Comparison of ENCODE assay signal across 21 cellular contexts in the genomic region with DNA sequence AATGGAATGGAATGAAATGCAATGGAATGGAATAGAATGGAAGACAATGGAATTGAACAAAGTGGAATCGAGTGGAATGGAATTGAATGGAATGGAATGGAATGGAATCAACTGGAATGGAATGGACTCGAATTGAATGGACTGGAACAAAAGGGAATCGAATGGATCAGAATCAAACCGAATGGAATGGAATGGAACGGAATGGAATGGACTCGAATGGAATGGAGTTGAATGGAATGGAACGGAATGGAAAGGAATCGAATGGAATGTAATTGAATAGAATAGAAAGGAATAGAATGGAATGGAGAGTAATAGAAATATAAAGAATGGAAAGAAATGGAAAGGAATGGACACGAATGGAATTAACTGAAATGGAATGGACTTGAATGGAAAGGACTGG.
DNase-seq lines count a peak whose midpoint lies in the region; ATAC-seq, FAIRE-seq and TF ChIP-seq lines count a peak whose summit lies in the region.
"Had no signal": no experiment of that assay in that cellular context is flagged by ENCODE, and none has a peak within 500 bp of the region (broad histone marks: within the 10 kb centered on the region; RNA-seq: fewer than 3 reads in every experiment).

No MANE protein-coding gene starts in this region.

- H3K27me3 ChIP-seq in endodermal cell (ENCODE audit: control insufficient read depth, insufficient read depth, low read length, poor library complexity, severe bottlenecking), result no peaks in the 10 kb centered on the region
- H3K27me3 ChIP-seq: colonic mucosa had no signal

- H3K36me3 ChIP-seq in endodermal cell (ENCODE audit: control insufficient read depth, insufficient read depth, low read length), result no peaks in the 10 kb centered on the region
- H3K36me3 ChIP-seq: colonic mucosa, lower lobe of right lung, WERI-Rb-1 had no signal

- no peak for FAIRE-seq in RCC 7860 (lab: Jason Lieb, UNC)
- FAIRE-seq: urothelium cell line had no signal

- no peak for ATAC-seq in GM21390 (IDR thresholded peaks at IDR 0.05; ENCODE audit: unreplicated experiment)
- ATAC-seq in HG03520 (IDR thresholded peaks at IDR 0.05; ENCODE audit: unreplicated experiment), result no peak
- ATAC-seq: activated T-cell treated with anti-CD3 and anti-CD28 coated beads, Interleukin-2, amount 50 U/mL, for 72 hours; lower lobe of right lung; Right ventricle myocardium inferior; stimulated activated naive CD8-positive, alpha-beta T cell treated with anti-CD3 and anti-CD28 coated beads, Interleukin-15, amount 100 ng/mL, for 72 hours had no signal

- no peaks in the 10 kb centered on the region for H3K36me3 Mint-ChIP-seq in endodermal cell (ENCODE audit: low read depth)
- H3K36me3 Mint-ChIP-seq: CD4-positive, CD25-positive, alpha-beta regulatory T cell had no signal

- no peak overlapping the region for H3K27ac ChIP-seq in endodermal cell (ENCODE audit: low read depth, low read length)
- H3K27ac ChIP-seq: colonic mucosa, HL-60, lower lobe of right lung, WERI-Rb-1 had no signal

- H3K4me3 Mint-ChIP-seq in endodermal cell, result no peak overlapping the region
- H3K4me3 Mint-ChIP-seq: activated CD4-positive, alpha-beta memory T cell treated with anti-CD3 and anti-CD28 coated beads, Interleukin-2, amount 10 ng/mL, durations not matched to agents 7 days and 5 days; activated T-cell treated with anti-CD3 and anti-CD28 coated beads, Interleukin-2, amount 50 U/mL, for 72 hours; CD4-positive, CD25-positive, alpha-beta regulatory T cell; nephron; stimulated activated naive CD8-positive, alpha-beta T cell treated with anti-CD3 and anti-CD28 coated beads, Interleukin-15, amount 100 ng/mL, for 72 hours had no signal

- H3K4me3 ChIP-seq in AG10803 (ENCODE audit: low read length), result no peak overlapping the region
- peak overlapping the region; percentile 66 for H3K4me3 ChIP-seq in endodermal cell (ENCODE audit: low read length)
- H3K4me3 ChIP-seq: colonic mucosa, lower lobe of right lung had no signal

- no peak overlapping the region for H3K9ac ChIP-seq in endodermal cell (ENCODE audit: extremely low read depth, low read length, poor library complexity, severe bottlenecking)

- H3K27ac Mint-ChIP-seq in endodermal cell, result no peak overlapping the region
- H3K27ac Mint-ChIP-seq: activated CD4-positive, alpha-beta memory T cell treated with anti-CD3 and anti-CD28 coated beads, Interleukin-2, amount 10 ng/mL, durations not matched to agents 7 days and 5 days; activated T-cell treated with anti-CD3 and anti-CD28 coated beads, Interleukin-2, amount 50 U/mL, for 72 hours; CD4-positive, CD25-positive, alpha-beta regulatory T cell; nephron; stimulated activated naive CD8-positive, alpha-beta T cell treated with anti-CD3 and anti-CD28 coated beads, Interleukin-15, amount 100 ng/mL, for 72 hours had no signal

- H3K27me3 Mint-ChIP-seq in endodermal cell (ENCODE audit: insufficient read depth), result no peaks in the 10 kb centered on the region
- H3K27me3 Mint-ChIP-seq: activated CD4-positive, alpha-beta memory T cell treated with anti-CD3 and anti-CD28 coated beads, Interleukin-2, amount 10 ng/mL, durations not matched to agents 7 days and 5 days; CD4-positive, CD25-positive, alpha-beta regulatory T cell; stimulated activated naive CD8-positive, alpha-beta T cell treated with anti-CD3 and anti-CD28 coated beads, Interleukin-15, amount 100 ng/mL, for 72 hours had no signal

- peaks cover 100% of the 10 kb centered on the region for H3K9me3 ChIP-seq in endodermal cell (ENCODE audit: control insufficient read depth, low read length)

- H3K4me1 ChIP-seq in endodermal cell (ENCODE audit: control insufficient read depth, insufficient read depth, low read length), result no peaks in the 10 kb centered on the region
- H3K4me1 ChIP-seq: colonic mucosa, lower lobe of right lung had no signal

- H3K4me1 Mint-ChIP-seq in endodermal cell, result no peaks in the 10 kb centered on the region
- H3K4me1 Mint-ChIP-seq: activated CD4-positive, alpha-beta memory T cell treated with anti-CD3 and anti-CD28 coated beads, Interleukin-2, amount 10 ng/mL, durations not matched to agents 7 days and 5 days; CD4-positive, CD25-positive, alpha-beta regulatory T cell; nephron; stimulated activated naive CD8-positive, alpha-beta T cell treated with anti-CD3 and anti-CD28 coated beads, Interleukin-15, amount 100 ng/mL, for 72 hours had no signal

- H3K9me3 Mint-ChIP-seq in endodermal cell, result no peaks in the 10 kb centered on the region
- H3K9me3 Mint-ChIP-seq: activated CD4-positive, alpha-beta memory T cell treated with anti-CD3 and anti-CD28 coated beads, Interleukin-2, amount 10 ng/mL, durations not matched to agents 7 days and 5 days; activated T-cell treated with anti-CD3 and anti-CD28 coated beads, Interleukin-2, amount 50 U/mL, for 72 hours; CD4-positive, CD25-positive, alpha-beta regulatory T cell; nephron; stimulated activated naive CD8-positive, alpha-beta T cell treated with anti-CD3 and anti-CD28 coated beads, Interleukin-15, amount 100 ng/mL, for 72 hours had no signal

- TF ChIP-seq CTCF in AG10803 (conservative IDR thresholded peaks at IDR 0.05; ENCODE audit: low read length), result no peak
- TF ChIP-seq CTCF in endodermal cell (conservative IDR thresholded peaks at IDR 0.05), result no peak

- peak; percentile 8 for DNase-seq in AG10803 (ENCODE audit: low read depth)
- peak; percentile 29 for DNase-seq in RCC 7860 (ENCODE audit: low spot score)
- no peak for DNase-seq in endodermal cell
- peak; percentile 25 for DNase-seq in iris pigment epithelial cell (ENCODE audit: low read depth)
- no peak for DNase-seq in NCI-H510A (lab: John Stamatoyannopoulos, UW)
- no peak for DNase-seq in activated gamma-delta T cell (lab: John Stamatoyannopoulos, UW)
- DNase-seq: activated CD4-positive, alpha-beta memory T cell treated with anti-CD3 and anti-CD28 coated beads, Interleukin-2, amount 10 ng/mL, durations not matched to agents 7 days and 5 days; activated T-cell treated with anti-CD3 and anti-CD28 coated beads, Interleukin-2, amount 50 U/mL, for 72 hours; CD4-positive, CD25-positive, alpha-beta regulatory T cell; colonic mucosa; DND-41; lower lobe of right lung; NCI-H1694; stimulated activated naive CD8-positive, alpha-beta T cell treated with anti-CD3 and anti-CD28 coated beads, Interleukin-15, amount 100 ng/mL, for 72 hours; WERI-Rb-1 had no signal

- 85 to 90% methylated on average over 9 of the region's 9 CpGs for WGBS in endodermal cell (ENCODE audit: insufficient coverage in 1 of 2, insufficient read length in 1 of 2), 2 experiments

Comparison
In these comparisons a context has a peak if more than half of its experiments do, and no peak if none do; other contexts are left out.
1. DNase-seq: peak in AG10803 (single experiment), RCC 7860 (single experiment) and iris pigment epithelial cell (single experiment); none in endodermal cell (single experiment), NCI-H510A (single experiment) and activated gamma-delta T cell (single experiment).